ENCODE assay signal across 1 cellular context in the genomic region with DNA sequence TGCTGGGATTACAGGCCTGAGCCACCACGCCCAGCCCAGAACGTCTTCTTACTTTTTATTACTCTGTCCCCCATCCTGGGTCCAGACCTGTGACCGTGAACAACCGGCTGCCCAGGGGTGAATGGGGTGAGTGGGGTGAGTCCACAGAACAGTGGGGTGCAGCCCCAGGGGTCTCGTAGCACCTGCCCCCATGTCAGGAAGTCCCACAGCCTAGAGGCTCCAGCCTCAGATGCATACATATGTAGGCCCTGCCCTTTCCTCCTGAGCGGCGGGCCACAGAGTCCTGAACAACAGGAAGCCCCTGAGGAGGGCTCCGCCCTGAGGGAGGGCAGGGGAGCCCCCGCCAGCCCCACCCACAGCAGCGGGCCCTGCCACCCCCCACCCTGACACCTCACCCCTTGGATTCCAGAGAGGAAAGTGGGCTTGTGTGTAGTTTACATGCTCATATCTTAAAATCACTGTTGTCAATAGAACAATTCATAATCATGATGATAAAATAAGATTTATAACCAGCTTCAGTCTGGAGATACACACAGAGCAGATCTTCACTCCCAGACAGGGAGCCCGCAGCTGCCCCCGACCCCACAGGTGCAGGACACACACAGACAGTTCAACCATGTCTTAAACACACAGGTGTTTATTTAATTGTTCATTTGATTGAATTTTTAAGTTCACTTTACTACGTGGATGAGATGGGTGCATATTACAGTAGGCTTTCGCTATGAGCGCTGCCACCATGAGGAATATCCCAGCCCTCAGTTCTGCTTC.
TF ChIP-seq lines count a peak whose summit lies in the region.

No MANE protein-coding gene starts in this region.

TF ChIP-seq in GM12878, 131 proteins besides CTCF, POLR2A, EP300 and RAD21:
- TF ChIP-seq ZNF622 (IDR thresholded peaks at IDR 0.05) (no peak), JUNB (IDR thresholded peaks at IDR 0.05) (no peak), BACH1 (IDR thresholded peaks at IDR 0.05; ENCODE audit: borderline replicate concordance) (0 out of 2 replicates have a peak, but pooled peaks have one; percentile 20), POLR2AphosphoS5 (IDR thresholded peaks at IDR 0.05; ENCODE audit: low read length) (no peak; the same call in 1 of the 2 replicates), PKNOX1 (IDR thresholded peaks at IDR 0.05) (0 out of 2 replicates have a peak, but pooled peaks have one; percentile 33), SRF (IDR thresholded peaks at IDR 0.05; ENCODE audit: low read depth in 2 of 2, low read length in 2 of 2) (no peak), ZNF274 (IDR thresholded peaks at IDR 0.05; ENCODE audit: insufficient read depth, insufficient read length) (no peak), KLF5 (IDR thresholded peaks at IDR 0.05; ENCODE audit: partially characterized antibody) (no peak), HDGF (IDR thresholded peaks at IDR 0.05) (0 out of 2 replicates have a peak, but pooled peaks have one; percentile 52), NBN (IDR thresholded peaks at IDR 0.05) (no peak), FOXK2 (IDR thresholded peaks at IDR 0.05) (no peak), FOS (IDR thresholded peaks at IDR 0.05; ENCODE audit: borderline replicate concordance, extremely low read depth, insufficient read length) (no peak), NFXL1 (IDR thresholded peaks at IDR 0.05; ENCODE audit: borderline replicate concordance) (no peak), JUND (IDR thresholded peaks at IDR 0.05; ENCODE audit: low read depth, low read length) (no peak), SPI1 (IDR thresholded peaks at IDR 0.05; ENCODE audit: borderline replicate concordance, insufficient read depth, low read depth, low read length) (0 out of 2 replicates have a peak, but pooled peaks have one; percentile 3), WRNIP1 (IDR thresholded peaks at IDR 0.05; ENCODE audit: borderline replicate concordance, low read depth, low read length) (no peak), RBBP5 (conservative IDR thresholded peaks at IDR 0.05) (no peak), YBX1 (IDR thresholded peaks at IDR 0.05) (no peak)
